1 cellular context compared by ENCODE assay signal in genomic region chr7:128378637-128379036, GRCh38.
TF ChIP-seq lines count a peak whose summit lies in the region.

No MANE protein-coding gene starts in this region.

TF ChIP-seq in SK-N-SH, 30 proteins besides CTCF, POLR2A, EP300 and RAD21:
- TF ChIP-seq IRF3 (IDR thresholded peaks at IDR 0.05; ENCODE audit: low read depth, low read length), result no peak
- TF ChIP-seq CHD2 (IDR thresholded peaks at IDR 0.05; ENCODE audit: low read length, partially characterized antibody), result no peak
- no peak for TF ChIP-seq YY1 (IDR thresholded peaks at IDR 0.05; ENCODE audit: low read depth)
- no peak for TF ChIP-seq JUND (IDR thresholded peaks at IDR 0.05)
- no peak for TF ChIP-seq NFIC (IDR thresholded peaks at IDR 0.05; ENCODE audit: borderline replicate concordance)
- no peak for TF ChIP-seq RXRA (IDR thresholded peaks at IDR 0.05; ENCODE audit: borderline replicate concordance, low read depth)
- no peak for TF ChIP-seq SIN3A (IDR thresholded peaks at IDR 0.05; ENCODE audit: borderline replicate concordance, low read depth, low read length)
- no peak for TF ChIP-seq EZH2phosphoT487 (IDR thresholded peaks at IDR 0.05; ENCODE audit: borderline replicate concordance, low read depth)
- no peak for TF ChIP-seq FOXM1 (IDR thresholded peaks at IDR 0.05; ENCODE audit: low read depth)
- TF ChIP-seq, protein P1, sequence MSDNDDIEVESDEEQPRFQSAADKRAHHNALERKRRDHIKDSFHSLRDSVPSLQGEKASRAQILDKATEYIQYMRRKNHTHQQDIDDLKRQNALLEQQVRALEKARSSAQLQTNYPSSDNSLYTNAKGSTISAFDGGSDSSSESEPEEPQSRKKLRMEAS (IDR thresholded peaks at IDR 0.05; ENCODE audit: low read depth), result no peak
